ENCODE assay signal across 8 cellular contexts in genomic region chr7:18320971-18321567, GRCh38.
DNase-seq lines count a peak whose midpoint lies in the region; ATAC-seq and TF ChIP-seq lines count a peak whose summit lies in the region.

No MANE protein-coding gene starts in this region.

- peak; percentile 91 for ATAC-seq in GM18498 (IDR thresholded peaks at IDR 0.05; ENCODE audit: unreplicated experiment)
- ATAC-seq in HG02678 (IDR thresholded peaks at IDR 0.05; ENCODE audit: unreplicated experiment) = peak; percentile 91
- ATAC-seq in left lobe of liver = peak; percentile 56
- no peak for ATAC-seq in Right ventricle myocardium inferior

- in situ Hi-C loops in astrocyte of the cerebellum (cut with HindIII; ENCODE audit: low sequenced_read_pairs) = no loop called here

- H3K4me3 ChIP-seq in astrocyte of the cerebellum (ENCODE audit: low read depth, low read length) = no peak overlapping the region

- DNase-seq in AG20443 (ENCODE audit: low spot score) = peak; percentile 31
- DNase-seq in NCI-H1092 (lab: John Stamatoyannopoulos, UW) = peak; percentile 9
- peak; percentile 31 for DNase-seq in astrocyte of the cerebellum (ENCODE audit: low read depth)
- no peak for DNase-seq in left lobe of liver (ENCODE audit: low spot score)
- no peak for DNase-seq in NCI-H187 (lab: John Stamatoyannopoulos, UW)
- no peak for DNase-seq in Right ventricle myocardium inferior (ENCODE audit: missing footprints)

- TF ChIP-seq CTCF in astrocyte of the cerebellum (IDR thresholded peaks at IDR 0.05; ENCODE audit: low read depth, low read length, missing control alignments) = peak; percentile 64

- intact Hi-C loops in Right ventricle myocardium inferior (cut with DNase I) = loop anchor here (10.0 kb wide), 1 partner anchor 326 kb away; no protein-coding TSS in a partner anchor

Comparison
In these comparisons a context has a peak if more than half of its experiments do, and no peak if none do; other contexts are left out.
1. DNase-seq: peak in AG20443 (single experiment), NCI-H1092 (single experiment) and astrocyte of the cerebellum (single experiment); none in left lobe of liver (single experiment), NCI-H187 (0 of 2) and Right ventricle myocardium inferior (single experiment).